In genomic region chr3:9403463-9403862, GRCh38 we compare ENCODE assay signal across 13 cellular contexts. TPM values are rescaled to one million over a fixed set of nuclear protein-coding genes. Genes with fewer than 3 reads are reported as not detected.
DNase-seq lines count a peak whose midpoint lies in the region; ATAC-seq, FAIRE-seq and TF ChIP-seq lines count a peak whose summit lies in the region.
"Had no signal": no experiment of that assay in that cellular context is flagged by ENCODE, and none has a peak within 500 bp of the region (broad histone marks: within the 10 kb centered on the region; RNA-seq: fewer than 3 reads in every experiment).

No MANE protein-coding gene starts in this region.

- in situ Hi-C loops in HepG2 (cut with HindIII; ENCODE audit: extremely low pct_ligation_motif_present, low pct_unique_long_range_greater_than_20kb) = no loop called here

- no peak overlapping the region for H2BK15ac ChIP-seq in mesendoderm (replicated peaks; ENCODE audit: low read depth)

- no peaks in the 10 kb centered on the region for H3K9me3 Mint-ChIP-seq in astrocyte (ENCODE audit: unreplicated experiment)
- no peaks in the 10 kb centered on the region for H3K9me3 Mint-ChIP-seq in activated CD4-positive, alpha-beta memory T cell treated with anti-CD3 and anti-CD28 coated beads, Interleukin-2, amount 10 ng/mL, durations not matched to agents 7 days and 5 days

- H2AFZ ChIP-seq in HepG2 (ENCODE audit: low read length) = no peak overlapping the region
- no peak overlapping the region for H2AFZ ChIP-seq in astrocyte (ENCODE audit: low read depth, low read length)

- TF ChIP-seq EP300 in HepG2 (IDR thresholded peaks at IDR 0.05; ENCODE audit: low read depth in 2 of 2, low read length in 2 of 2) (no peak), HepG2 (CRISPR knock-in tag; IDR thresholded peaks at IDR 0.05; ENCODE audit: borderline replicate concordance) (no peak)

- intact Hi-C loops in HepG2 (cut with micrococcal nuclease; ENCODE audit: unreplicated experiment) (no loop called here), right lobe of liver (cut with DNase I) (no loop called here)

- no peak overlapping the region for H3K23ac ChIP-seq in mesendoderm (ENCODE audit: low read length)

- no peaks in the 10 kb centered on the region for H3K79me1 ChIP-seq in mesendoderm (ENCODE audit: low read length)

- peak overlapping the region; percentile 99 for H3K4me3 Mint-ChIP-seq in astrocyte (ENCODE audit: unreplicated experiment)
- H3K4me3 Mint-ChIP-seq in activated CD4-positive, alpha-beta memory T cell treated with anti-CD3 and anti-CD28 coated beads, Interleukin-2, amount 10 ng/mL, durations not matched to agents 7 days and 5 days = no peak overlapping the region

- H3K27ac Mint-ChIP-seq in astrocyte (ENCODE audit: unreplicated experiment) = no peak overlapping the region
- H3K27ac Mint-ChIP-seq in activated CD4-positive, alpha-beta memory T cell treated with anti-CD3 and anti-CD28 coated beads, Interleukin-2, amount 10 ng/mL, durations not matched to agents 7 days and 5 days = no peak overlapping the region

- peaks cover 86% of the 10 kb centered on the region for H3K4me1 ChIP-seq in HepG2 (ENCODE audit: insufficient read depth, low read length)
- H3K4me1 ChIP-seq in right lobe of liver = peaks cover 2 to 76% (median 27%) of the 10 kb centered on the region in 4 donors
- H3K4me1 ChIP-seq in astrocyte (ENCODE audit: insufficient read depth, low read length) = peaks cover 43% of the 10 kb centered on the region
- H3K4me1 ChIP-seq in mesendoderm (ENCODE audit: control insufficient read depth, low read depth, low read length) = peaks cover 6% of the 10 kb centered on the region

- H4K5ac ChIP-seq in mesendoderm (ENCODE audit: low read length) = no peak overlapping the region

- no peak overlapping the region for H2AK5ac ChIP-seq in mesendoderm (ENCODE audit: low read length)

- peak overlapping the region; percentile 30 for H3K56ac ChIP-seq in mesendoderm (ENCODE audit: low read length)

- H3K36me3 ChIP-seq in HepG2 (replicated peaks in 1 of 2; ENCODE audit: control insufficient read depth in 1 of 2, insufficient read depth in 2 of 2, low read length in 2 of 2) (peaks cover 0 to 6% of the 10 kb centered on the region in 2 experiments; a peak in 1 of 5 replicates), right lobe of liver (no peaks in the 10 kb centered on the region), astrocyte (ENCODE audit: insufficient read depth, low read length) (no peaks in the 10 kb centered on the region), mesendoderm (ENCODE audit: control insufficient read depth, insufficient read depth, low read length) (no peaks in the 10 kb centered on the region)
- H3K36me3 ChIP-seq: tibial artery had no signal

- H3K27me3 ChIP-seq in HepG2 (ENCODE audit: control insufficient read depth in 1 of 2, insufficient read depth in 2 of 2, low read length in 2 of 2) (no peaks in the 10 kb centered on the region; a peak in 1 of 5 replicates), right lobe of liver (no peaks in the 10 kb centered on the region), astrocyte (ENCODE audit: insufficient read depth, low read length) (no peaks in the 10 kb centered on the region), mesendoderm (ENCODE audit: insufficient read depth, low read length, poor library complexity) (no peaks in the 10 kb centered on the region)
- H3K27me3 ChIP-seq: tibial artery had no signal

- no peak for TF ChIP-seq CTCF in HepG2 (CRISPR knock-in tag; IDR thresholded peaks at IDR 0.05)
- no peak for TF ChIP-seq CTCF in right lobe of liver (IDR thresholded peaks at IDR 0.05)
- no peak for TF ChIP-seq CTCF in astrocyte (IDR thresholded peaks at IDR 0.05; ENCODE audit: insufficient read depth, low read depth, low read length)

- H3K18ac ChIP-seq in mesendoderm (ENCODE audit: low read length) = no peak overlapping the region

- H2BK5ac ChIP-seq in mesendoderm (ENCODE audit: low read length) = no peak overlapping the region

- peaks cover 98% of the 10 kb centered on the region for H4K20me1 ChIP-seq in HepG2 (ENCODE audit: insufficient read depth, low read length)
- H4K20me1 ChIP-seq in astrocyte (ENCODE audit: insufficient read depth, low read length) = peaks cover 98% of the 10 kb centered on the region

- peaks cover under 1% of the 10 kb centered on the region for H3K36me3 Mint-ChIP-seq in astrocyte (ENCODE audit: low read depth, unreplicated experiment)
- H3K36me3 Mint-ChIP-seq in activated CD4-positive, alpha-beta memory T cell treated with anti-CD3 and anti-CD28 coated beads, Interleukin-2, amount 10 ng/mL, durations not matched to agents 7 days and 5 days (ENCODE audit: low read depth) = peaks cover 16% of the 10 kb centered on the region

- no peak overlapping the region for H4K8ac ChIP-seq in mesendoderm (ENCODE audit: low read depth, low read length)

- WGBS in HepG2 (ENCODE audit: low lambda C conversion rate) = 72% methylated on average over 2 of the region's 2 CpGs
- WGBS in right lobe of liver (ENCODE audit: insufficient coverage, low coverage, low lambda C conversion rate, missing lambda C conversion rate) = 61% methylated on average over 2 of the region's 2 CpGs
- no CpG with 5 or more reads among the region's 2 CpGs for WGBS in mesendoderm (ENCODE audit: extremely low coverage, insufficient coverage, low lambda C conversion rate)

- POLR2A ChIA-PET in HepG2 (lab: Yijun Ruan, JAX) = interaction anchor here (2.1 kb wide), 1 partner anchor 40 kb away, joined by 13 read pairs; the partner anchor contains the start of gene THUMPD3
- POLR2A ChIA-PET in activated CD4-positive, alpha-beta memory T cell treated with anti-CD3 and anti-CD28 coated beads, Interleukin-2, amount 10 ng/mL, durations not matched to agents 7 days and 5 days (lab: Charles Lee) = interaction anchor here (1.3 to 2.3 kb wide), 3 partner anchors 12 to 40 kb away, joined by 4 to 10 read pairs (median 5); partner anchors contain the start of gene THUMPD3

- FAIRE-seq in HepG2 (lab: Jason Lieb, UNC) = no peak
- FAIRE-seq in astrocyte (lab: Jason Lieb, UNC) = no peak

- no peaks in the 10 kb centered on the region for H3K9me3 ChIP-seq in HepG2 (ENCODE audit: low read length)
- H3K9me3 ChIP-seq in right lobe of liver = no peaks in the 10 kb centered on the region
- H3K9me3 ChIP-seq in astrocyte (ENCODE audit: insufficient read depth, low read depth, low read length) = no peaks in the 10 kb centered on the region
- H3K9me3 ChIP-seq: tibial artery had no signal

- no peak for TF ChIP-seq POLR2A in HepG2 (IDR thresholded peaks at IDR 0.05; ENCODE audit: insufficient read depth in 1 of 2, low read depth in 2 of 2, low read length in 2 of 2)
- TF ChIP-seq POLR2A in right lobe of liver (IDR thresholded peaks at IDR 0.05) = no peak

- H3K79me2 ChIP-seq in HepG2 (ENCODE audit: insufficient read depth, low read length) (peaks cover 99% of the 10 kb centered on the region), astrocyte (ENCODE audit: insufficient read depth, low read length) (peaks cover 100% of the 10 kb centered on the region), mesendoderm (ENCODE audit: control insufficient read depth, insufficient read depth, low read length) (peaks cover 81% of the 10 kb centered on the region)

- 0 out of 2 replicates have a peak overlapping the region, but pooled peaks have one; percentile 100 for H3K9ac ChIP-seq in HepG2 (ENCODE audit: insufficient read depth, low read depth, low read length)
- no peak overlapping the region for H3K9ac ChIP-seq in astrocyte (ENCODE audit: low read length)
- peak overlapping the region; percentile 36 for H3K9ac ChIP-seq in mesendoderm (ENCODE audit: low read length)

- DNase-seq in HepG2 (ENCODE audit: low spot score) = no peak
- no peak for DNase-seq in right lobe of liver
- DNase-seq in astrocyte (ENCODE audit: low read depth) = no peak
- DNase-seq in mesendoderm = no peak
- DNase-seq in activated CD4-positive, alpha-beta memory T cell treated with anti-CD3 and anti-CD28 coated beads, Interleukin-2, amount 10 ng/mL, durations not matched to agents 7 days and 5 days = no peak
- DNase-seq in HuH-7.5 (ENCODE audit: low spot score) = no peak
- DNase-seq in NCI-H187 (lab: John Stamatoyannopoulos, UW) = no peak
- DNase-seq: activated CD8-positive, alpha-beta memory T cell treated with anti-CD3 and anti-CD28 coated beads for 24 hours; activated gamma-delta T cell treated with Interleukin-2 at 50 U/mL for 16 hours; NCI-H526 treated with DMSO at 0.1 percent for 48 hours; stimulated activated CD4-positive, alpha-beta T cell treated with anti-CD3 and anti-CD28 coated beads, Interleukin-15, amount 100 ng/mL, for 24 hours; tibial artery had no signal

- H2BK120ac ChIP-seq in mesendoderm (ENCODE audit: low read depth, low read length) = no peak overlapping the region

- peak overlapping the region; percentile 95 for H3K4me2 ChIP-seq in HepG2 (ENCODE audit: low read depth, low read length)
- H3K4me2 ChIP-seq in astrocyte (ENCODE audit: low read length) = peak overlapping the region; percentile 93
- peak overlapping the region; percentile 11 for H3K4me2 ChIP-seq in mesendoderm (ENCODE audit: low read length)

- no peaks in the 10 kb centered on the region for H3K27me3 Mint-ChIP-seq in astrocyte (ENCODE audit: low read depth, unreplicated experiment)
- no peaks in the 10 kb centered on the region for H3K27me3 Mint-ChIP-seq in activated CD4-positive, alpha-beta memory T cell treated with anti-CD3 and anti-CD28 coated beads, Interleukin-2, amount 10 ng/mL, durations not matched to agents 7 days and 5 days

- H3K4ac ChIP-seq in mesendoderm (ENCODE audit: low read depth, low read length) = no peak overlapping the region

- H3K4me3 ChIP-seq in HepG2 (replicated peaks in 1 of 3; ENCODE audit: insufficient read depth in 1 of 3, low read depth in 2 of 3, low read length in 3 of 3) (peak overlapping the region in 1 of 3 experiments; percentile 8; a peak in 1 of 6 replicates), right lobe of liver (no peak overlapping the region), astrocyte (ENCODE audit: insufficient read depth, low read depth, low read length) (no peak overlapping the region), mesendoderm (ENCODE audit: low read length) (no peak overlapping the region)
- H3K4me3 ChIP-seq: tibial artery had no signal

- peak overlapping the region; percentile 59 for H3K27ac ChIP-seq in HepG2 (ENCODE audit: extremely low read length, insufficient read depth, low read length)
- peak overlapping the region in 1 of 3 donors; percentile 94 for H3K27ac ChIP-seq in right lobe of liver
- no peak overlapping the region for H3K27ac ChIP-seq in astrocyte (ENCODE audit: low read depth, low read length)
- H3K27ac ChIP-seq in mesendoderm (ENCODE audit: low read depth, low read length) = no peak overlapping the region

- no peak for TF ChIP-seq RAD21 in HepG2 (CRISPR knock-in tag; IDR thresholded peaks at IDR 0.05)

- no TSS peak for BruUV-seq in HepG2 (replicated peaks; lab: Mats Ljungman, UMichigan)

- ATAC-seq in HepG2 (no peak), right lobe of liver (no peak), GM18907 (IDR thresholded peaks at IDR 0.05; ENCODE audit: unreplicated experiment) (no peak)

- H3K4me1 Mint-ChIP-seq in astrocyte (ENCODE audit: low read depth, unreplicated experiment) = peaks cover 26% of the 10 kb centered on the region
- H3K4me1 Mint-ChIP-seq in activated CD4-positive, alpha-beta memory T cell treated with anti-CD3 and anti-CD28 coated beads, Interleukin-2, amount 10 ng/mL, durations not matched to agents 7 days and 5 days = peaks cover 63% of the 10 kb centered on the region

- CTCF ChIA-PET in HepG2 (lab: Yijun Ruan, JAX; ENCODE audit: low intra/inter-chr PET ratio, low total read pairs) = no interaction called here
- CTCF ChIA-PET in activated CD4-positive, alpha-beta memory T cell treated with anti-CD3 and anti-CD28 coated beads, Interleukin-2, amount 10 ng/mL, durations not matched to agents 7 days and 5 days (lab: Charles Lee) = interaction anchor here (1.4 to 2.3 kb wide), 2 partner anchors 41 to 50 kb away, joined by 3 to 8 read pairs; partner anchors contain the start of gene THUMPD3

RNA-seq across cellular contexts. Expression of gene SETD5, which starts 6.0 kb away (rescaled TPM):
- total RNA-seq in HepG2 (2016; rRNA removed; fragmentation: Illumina TruSeq; extraction: Trizol) = 40.6 and 46.8 TPM in 2 replicates
- total RNA-seq in HepG2 (2016; cell fraction: cytosol; rRNA removed; fragmentation: Illumina TruSeq; extraction: Trizol; ENCODE audit: low read depth) = 26.3 and 27.9 TPM in 2 replicates
- 35.8 and 43.9 TPM in 2 replicates for total RNA-seq in HepG2 (2016; cell fraction: insoluble cytoplasmic fraction; rRNA removed; fragmentation: Illumina TruSeq; extraction: Trizol)
- 26.2 and 27.3 TPM in 2 replicates for total RNA-seq in HepG2 (2016; cell fraction: membrane; rRNA removed; fragmentation: Illumina TruSeq; extraction: Trizol)
- 98.3 and 114 TPM in 2 replicates for total RNA-seq in HepG2 (2016; cell fraction: nucleus; rRNA removed; fragmentation: Illumina TruSeq; extraction: Trizol)
- polyA plus RNA-seq in HepG2 (2011; rRNA removed) = 79.8 and 95.8 TPM in 2 replicates
- polyA plus RNA-seq in HepG2 (2011; cell fraction: cytosol; rRNA removed) = 26.9 and 32.4 TPM in 2 replicates
- 146 and 182 TPM in 2 replicates for polyA plus RNA-seq in HepG2 (2011; cell fraction: nucleus; rRNA removed)
- 71.2 and 71.4 TPM in 2 replicates for polyA plus RNA-seq in HepG2 (2012)
- 1.9 and 2.5 TPM in 2 replicates for polyA plus RNA-seq in HepG2 (2016; cell fraction: cytosol; fragmentation: Illumina TruSeq; extraction: Trizol; ENCODE audit: low read depth)
- 30.4 and 34.5 TPM in 2 replicates for polyA plus RNA-seq in HepG2 (2016; cell fraction: insoluble cytoplasmic fraction; fragmentation: Illumina TruSeq; extraction: Trizol; ENCODE audit: low read depth)
- 7.4 and 7.5 TPM in 2 replicates for polyA plus RNA-seq in HepG2 (2016; cell fraction: membrane; fragmentation: Illumina TruSeq; extraction: Trizol; ENCODE audit: low read depth)
- 137 and 159 TPM in 2 replicates for polyA plus RNA-seq in HepG2 (2016; cell fraction: nucleus; fragmentation: Illumina TruSeq; extraction: Trizol; ENCODE audit: insufficient read depth, low read depth)
- 83.8 and 106 TPM in 2 replicates for polyA minus RNA-seq in HepG2 (2011; rRNA and poly(A)+ RNA removed; ENCODE audit: low replicate concordance)
- polyA minus RNA-seq in HepG2 (2011; cell fraction: cytosol; rRNA and poly(A)+ RNA removed) = 48.4 and 58.5 TPM in 2 replicates
- polyA minus RNA-seq in HepG2 (2011; cell fraction: nucleus; rRNA and poly(A)+ RNA removed) = 243 and 288 TPM in 2 replicates
- total RNA-seq in right lobe of liver = 10 to 100 TPM; 38.7 to 71.4 (median 52.3) TPM
- total RNA-seq in astrocyte = 167 and 170 TPM in 2 replicates
- polyA plus RNA-seq in mesendoderm (2013, experiment 1 of 2) = 152 TPM
- polyA plus RNA-seq in mesendoderm (2013, experiment 2 of 2) = 139 TPM
- 100 to 1,000 TPM; 110 to 111 TPM for total RNA-seq in activated CD4-positive, alpha-beta memory T cell treated with anti-CD3 and anti-CD28 coated beads, Interleukin-2, amount 10 ng/mL, durations not matched to agents 7 days and 5 days

RNA-seq across cellular contexts. Expression of gene THUMPD3, which starts 40.6 kb away (rescaled TPM):
- total RNA-seq in HepG2 (2016; rRNA removed; fragmentation: Illumina TruSeq; extraction: Trizol) = 44.1 and 62.4 TPM in 2 replicates
- total RNA-seq in HepG2 (2016; cell fraction: cytosol; rRNA removed; fragmentation: Illumina TruSeq; extraction: Trizol; ENCODE audit: low read depth) = 10.2 and 11.1 TPM in 2 replicates
- 47.7 and 61.2 TPM in 2 replicates for total RNA-seq in HepG2 (2016; cell fraction: insoluble cytoplasmic fraction; rRNA removed; fragmentation: Illumina TruSeq; extraction: Trizol)
- total RNA-seq in HepG2 (2016; cell fraction: membrane; rRNA removed; fragmentation: Illumina TruSeq; extraction: Trizol) = 24.6 and 30.2 TPM in 2 replicates
- total RNA-seq in HepG2 (2016; cell fraction: nucleus; rRNA removed; fragmentation: Illumina TruSeq; extraction: Trizol) = 22.3 and 26.8 TPM in 2 replicates
- polyA plus RNA-seq in HepG2 (2011; rRNA removed) = 27.5 and 31.2 TPM in 2 replicates
- polyA plus RNA-seq in HepG2 (2011; cell fraction: cytosol; rRNA removed) = 18.8 and 24.9 TPM in 2 replicates
- polyA plus RNA-seq in HepG2 (2011; cell fraction: nucleus; rRNA removed) = 16.7 and 17.6 TPM in 2 replicates
- 27.5 and 34.5 TPM in 2 replicates for polyA plus RNA-seq in HepG2 (2012)
- polyA plus RNA-seq in HepG2 (2016; cell fraction: cytosol; fragmentation: Illumina TruSeq; extraction: Trizol; ENCODE audit: low read depth) = 4.9 and 5.9 TPM in 2 replicates
- polyA plus RNA-seq in HepG2 (2016; cell fraction: insoluble cytoplasmic fraction; fragmentation: Illumina TruSeq; extraction: Trizol; ENCODE audit: low read depth) = 49.5 and 53.5 TPM in 2 replicates
- polyA plus RNA-seq in HepG2 (2016; cell fraction: membrane; fragmentation: Illumina TruSeq; extraction: Trizol; ENCODE audit: low read depth) = 11.9 and 13.1 TPM in 2 replicates
- 29.7 and 33.3 TPM in 2 replicates for polyA plus RNA-seq in HepG2 (2016; cell fraction: nucleus; fragmentation: Illumina TruSeq; extraction: Trizol; ENCODE audit: insufficient read depth, low read depth)
- polyA minus RNA-seq in HepG2 (2011; rRNA and poly(A)+ RNA removed; ENCODE audit: low replicate concordance) = 39.3 and 55.9 TPM in 2 replicates
- polyA minus RNA-seq in HepG2 (2011; cell fraction: cytosol; rRNA and poly(A)+ RNA removed) = 30.0 and 31.3 TPM in 2 replicates
- 23.6 and 35.3 TPM in 2 replicates for polyA minus RNA-seq in HepG2 (2011; cell fraction: nucleus; rRNA and poly(A)+ RNA removed)
- 10 to 100 TPM; 19.0 to 23.4 (median 21.2) TPM for total RNA-seq in right lobe of liver
- total RNA-seq in astrocyte = 32.7 and 36.6 TPM in 2 replicates
- polyA plus RNA-seq in mesendoderm (2013, experiment 1 of 2) = 36.5 TPM
- 37.8 TPM for polyA plus RNA-seq in mesendoderm (2013, experiment 2 of 2)
- total RNA-seq in activated CD4-positive, alpha-beta memory T cell treated with anti-CD3 and anti-CD28 coated beads, Interleukin-2, amount 10 ng/mL, durations not matched to agents 7 days and 5 days = 10 to 100 TPM; 44.3 to 47.2 TPM

Comparison
In these comparisons a context has a peak if more than half of its experiments do, and no peak if none do; other contexts are left out.
1. H3K4me2 ChIP-seq: peak in every context shown above with its lines; median percentile 95 in HepG2; 93 in astrocyte; 11 in mesendoderm.